10 cellular contexts compared by ENCODE assay signal in genomic region chr10:88952647-88953111, GRCh38. TPM values are rescaled to one million over a fixed set of nuclear protein-coding genes. Genes with fewer than 3 reads are reported as not detected.
DNase-seq lines count a peak whose midpoint lies in the region; ATAC-seq and TF ChIP-seq lines count a peak whose summit lies in the region.
"Had no signal": no experiment of that assay in that cellular context is flagged by ENCODE, and none has a peak within 500 bp of the region (broad histone marks: within the 10 kb centered on the region; RNA-seq: fewer than 3 reads in every experiment).

TSS of gene ACTA2 (minus strand) at chr10:88952773. CDS start at chr10:88948930, 3,843 bp downstream.

- 72 to 79% (median 76%) methylated on average over 7 to 8 of the region's 8 CpGs for WGBS in adrenal gland, 4 donors

- peaks cover 32% of the 10 kb centered on the region for H3K36me3 Mint-ChIP-seq in stimulated activated memory B cell treated with anti-CD40 and anti-IgM and Interleukin-4, amounts not matched to agents 10 μg/mL and 1 μg/mL and 100 μg/mL, for 72 hours

- DNase-seq in Daoy (ENCODE audit: low read depth) (peak; percentile 32), adrenal gland (peak in 5 of 7 donors; percentile 43 to 83 (median 51)), left cardiac atrium (peak; percentile 56)
- no peak for DNase-seq in stimulated activated CD4-positive, alpha-beta T cell treated with anti-CD3 and anti-CD28 coated beads, Interleukin-4, amount 100 ng/mL, for 4 hours
- DNase-seq: head of caudate nucleus, T-helper 1 cell had no signal

- ATAC-seq in left cardiac atrium (peak; percentile 82 to 85), GM19023 (IDR thresholded peaks at IDR 0.05; ENCODE audit: unreplicated experiment) (no peak), GM18511 (IDR thresholded peaks at IDR 0.05; ENCODE audit: unreplicated experiment) (no peak)
- ATAC-seq in stimulated activated memory B cell treated with anti-CD40 and anti-IgM and Interleukin-4, amounts not matched to agents 10 μg/mL and 1 μg/mL and 100 μg/mL, for 72 hours: no peak

- H3K4me3 ChIP-seq in adrenal gland: peak within 1 kb of the TSS in 1 of 4 donors; percentile 22
- H3K4me3 ChIP-seq in rectal smooth muscle tissue (ENCODE audit: low read length): peak within 1 kb of the TSS; percentile 74

- no peaks in the 10 kb centered on the region for H3K27me3 ChIP-seq in adrenal gland
- no peaks in the 10 kb centered on the region for H3K27me3 ChIP-seq in rectal smooth muscle tissue (ENCODE audit: control insufficient read depth, insufficient read depth, low read length)

- TF ChIP-seq CTCF in adrenal gland (IDR thresholded peaks at IDR 0.05): no peak

- no peaks in the 10 kb centered on the region for H3K27me3 Mint-ChIP-seq in stimulated activated memory B cell treated with anti-CD40 and anti-IgM and Interleukin-4, amounts not matched to agents 10 μg/mL and 1 μg/mL and 100 μg/mL, for 72 hours

- H3K4me1 Mint-ChIP-seq in stimulated activated memory B cell treated with anti-CD40 and anti-IgM and Interleukin-4, amounts not matched to agents 10 μg/mL and 1 μg/mL and 100 μg/mL, for 72 hours: no peaks in the 10 kb centered on the region

- H3K36me3 ChIP-seq in adrenal gland (replicated peaks in 1 of 2): no peaks in the 10 kb centered on the region
- H3K36me3 ChIP-seq in rectal smooth muscle tissue (ENCODE audit: control insufficient read depth, insufficient read depth, low read length): no peaks in the 10 kb centered on the region

- TF ChIP-seq POLR2A in adrenal gland (IDR thresholded peaks at IDR 0.05): peak in 1 of 2 donors; percentile 20

- H3K9me3 ChIP-seq in adrenal gland (replicated peaks in 1 of 3): no peaks in the 10 kb centered on the region

- H3K27ac ChIP-seq in adrenal gland (peak within 1 kb of the TSS in 4 of 5 donors; percentile 56 to 85 (median 68)), rectal smooth muscle tissue (ENCODE audit: low read depth, low read length) (peak within 1 kb of the TSS; percentile 99)

- peaks cover 2% of the 10 kb centered on the region for H3K9me3 Mint-ChIP-seq in stimulated activated memory B cell treated with anti-CD40 and anti-IgM and Interleukin-4, amounts not matched to agents 10 μg/mL and 1 μg/mL and 100 μg/mL, for 72 hours

- H3K9ac ChIP-seq in rectal smooth muscle tissue (ENCODE audit: low read length): peak within 1 kb of the TSS; percentile 45

- H3K4me1 ChIP-seq in adrenal gland (replicated peaks in 1 of 2): peaks cover 15 to 30% of the 10 kb centered on the region in 2 donors
- H3K4me1 ChIP-seq in rectal smooth muscle tissue (ENCODE audit: control insufficient read depth, insufficient read depth, low read length): peaks cover 25% of the 10 kb centered on the region

- no peak within 1 kb of the TSS for H3K4me3 Mint-ChIP-seq in stimulated activated memory B cell treated with anti-CD40 and anti-IgM and Interleukin-4, amounts not matched to agents 10 μg/mL and 1 μg/mL and 100 μg/mL, for 72 hours

- intact Hi-C loops in adrenal gland (cut with DNase I) (no loop called here), left cardiac atrium (cut with DNase I) (no loop called here)

- no peak within 1 kb of the TSS for H3K27ac Mint-ChIP-seq in stimulated activated memory B cell treated with anti-CD40 and anti-IgM and Interleukin-4, amounts not matched to agents 10 μg/mL and 1 μg/mL and 100 μg/mL, for 72 hours

RNA-seq across cellular contexts. Expression of gene ACTA2, which starts in this region (rescaled TPM):
- total RNA-seq in Daoy (2014; rRNA removed; shearing (Covaris generic)): 12.3 and 21.0 TPM in 2 replicates
- total RNA-seq in adrenal gland (100 to 1,000 TPM in 6 of 8 donors, 10 to 100 TPM in 2; 94.3 to 529 (median 365) TPM), left cardiac atrium (1,000 to 10,000 TPM; 1,100 to 1,897 TPM)
- 100 to 1,000 TPM; 135 to 357 (median 298) TPM for polyA plus RNA-seq in adrenal gland

Comparison
In these comparisons a context has a peak if more than half of its experiments do, and no peak if none do; other contexts are left out.
1. DNase-seq: peak in Daoy (single experiment), adrenal gland (5 of 7) and left cardiac atrium (single experiment); none in stimulated activated CD4-positive, alpha-beta T cell treated with anti-CD3 and anti-CD28 coated beads, Interleukin-4, amount 100 ng/mL, for 4 hours (0 of 2).
2. ATAC-seq: peak in left cardiac atrium (2 of 2); none in stimulated activated memory B cell treated with anti-CD40 and anti-IgM and Interleukin-4, amounts not matched to agents 10 μg/mL and 1 μg/mL and 100 μg/mL, for 72 hours (single experiment), GM19023 (single experiment) and GM18511 (single experiment).